15 cellular contexts compared by ENCODE assay signal in the genomic region with DNA sequence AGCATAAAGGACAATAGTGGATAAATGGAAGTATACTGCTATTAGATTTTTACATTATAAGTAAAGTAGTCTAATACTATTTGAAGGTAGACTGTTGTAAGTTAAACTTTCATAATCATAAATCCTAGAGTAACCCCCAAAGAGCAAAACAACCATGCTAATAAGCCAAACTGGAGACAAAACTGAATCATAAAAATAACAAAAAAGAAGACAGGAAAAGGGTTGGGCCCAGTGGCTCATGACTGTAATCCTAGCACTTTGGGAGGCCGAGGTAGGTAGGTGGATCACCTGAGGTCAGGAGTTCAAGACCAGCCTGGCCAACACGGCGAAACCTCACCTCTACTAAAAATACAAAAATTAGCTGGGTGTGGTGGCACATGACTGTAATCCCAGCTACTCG.
"Had no signal": no experiment of that assay in that cellular context is flagged by ENCODE, and none has a peak within 500 bp of the region (broad histone marks: within the 10 kb centered on the region; RNA-seq: fewer than 3 reads in every experiment).

No MANE protein-coding gene starts in this region.

- H3K27me3 ChIP-seq: cardiac muscle cell, dorsolateral prefrontal cortex, transverse colon had no signal

- H3K4me3 ChIP-seq: cardiac muscle cell, dorsolateral prefrontal cortex, transverse colon had no signal

- H3K9me3 ChIP-seq: SK-N-SH, transverse colon had no signal

- H3K4me3 Mint-ChIP-seq: activated naive CD4-positive, alpha-beta T cell treated with anti-CD3 and anti-CD28 coated beads for 36 hours; activated T-helper 17 cell treated with anti-CD3 and anti-CD28 coated beads, Interleukin-2, amount 50 U/mL, for 72 hours; endodermal cell; stimulated activated naive B cell treated with anti-CD40 and anti-IgM and Interleukin-4, amounts not matched to agents 10 μg/mL and 1 μg/mL and 100 μg/mL, for 72 hours had no signal

- H3K9me3 Mint-ChIP-seq: activated naive CD4-positive, alpha-beta T cell treated with anti-CD3 and anti-CD28 coated beads for 36 hours; activated T-helper 17 cell treated with anti-CD3 and anti-CD28 coated beads, Interleukin-2, amount 50 U/mL, for 72 hours; endodermal cell had no signal

- H3K4me2 ChIP-seq: SK-N-SH had no signal

- H3K27ac Mint-ChIP-seq: activated naive CD4-positive, alpha-beta T cell treated with anti-CD3 and anti-CD28 coated beads for 36 hours; activated T-helper 17 cell treated with anti-CD3 and anti-CD28 coated beads, Interleukin-2, amount 50 U/mL, for 72 hours; endodermal cell; stimulated activated naive B cell treated with anti-CD40 and anti-IgM and Interleukin-4, amounts not matched to agents 10 μg/mL and 1 μg/mL and 100 μg/mL, for 72 hours had no signal

- H3K9ac ChIP-seq: SK-N-SH had no signal

- H3K27ac ChIP-seq: cardiac muscle cell, dorsolateral prefrontal cortex, transverse colon had no signal

- ATAC-seq: activated T-helper 17 cell treated with anti-CD3 and anti-CD28 coated beads, Interleukin-2, amount 50 U/mL, for 72 hours; stimulated activated naive B cell treated with anti-CD40 and anti-IgM and Interleukin-4, amounts not matched to agents 10 μg/mL and 1 μg/mL and 100 μg/mL, for 72 hours had no signal

- DNase-seq: activated CD4-positive, alpha-beta T cell treated with anti-CD3 and anti-CD28 coated beads for 1 hour; activated CD4-positive, alpha-beta T cell treated with anti-CD3 and anti-CD28 coated beads, Interleukin-2, amount 50 U/mL, for 48 hours; activated naive CD4-positive, alpha-beta T cell treated with anti-CD3 and anti-CD28 coated beads for 36 hours; dorsolateral prefrontal cortex; endodermal cell; hippocampal formation; kidney glomerular epithelial cell; SK-N-SH; stimulated activated CD4-positive, alpha-beta T cell treated with anti-CD3 and anti-CD28 coated beads, Interleukin-2, amount 100 ng/mL, for 48 hours; stimulated activated naive B cell treated with anti-CD40 and anti-IgM and Interleukin-4, amounts not matched to agents 10 μg/mL and 1 μg/mL and 100 μg/mL, for 72 hours; substantia nigra; T-helper 1 cell; transverse colon had no signal

- H3K36me3 ChIP-seq: cardiac muscle cell, transverse colon had no signal

- H3K9me2 ChIP-seq: SK-N-SH had no signal

- H3K27me3 Mint-ChIP-seq: activated T-helper 17 cell treated with anti-CD3 and anti-CD28 coated beads, Interleukin-2, amount 50 U/mL, for 72 hours; stimulated activated naive B cell treated with anti-CD40 and anti-IgM and Interleukin-4, amounts not matched to agents 10 μg/mL and 1 μg/mL and 100 μg/mL, for 72 hours had no signal
